Comparison of ENCODE assay signal across 17 cellular contexts in the genomic region with DNA sequence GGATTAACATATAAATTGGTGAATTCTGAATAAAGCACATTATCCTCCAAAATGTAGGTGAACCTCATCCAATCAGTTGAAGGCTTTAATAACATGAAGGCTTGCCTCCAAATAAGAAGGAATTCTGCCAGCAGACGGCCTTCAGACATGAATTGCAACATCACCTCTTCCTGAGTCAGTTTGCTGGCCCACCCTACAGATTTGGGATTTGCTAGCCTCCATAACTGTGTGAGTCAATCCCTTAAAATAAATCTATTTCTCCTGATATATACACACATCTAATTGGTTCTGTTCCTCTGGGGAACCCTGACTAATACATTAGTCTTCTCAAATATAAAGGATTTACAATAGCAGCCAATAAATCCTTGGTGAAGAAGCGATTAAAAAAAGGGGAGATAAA. TPM values are rescaled to one million over a fixed set of nuclear protein-coding genes. Genes with fewer than 3 reads are reported as not detected.
A peak's percentile ranks its signal among the peaks of the same experiment; 100 is the strongest.
DNase-seq lines count a peak whose midpoint lies in the region; ATAC-seq lines count a peak whose summit lies in the region.
"Had no signal": no experiment of that assay in that cellular context is flagged by ENCODE, and none has a peak within 500 bp of the region (broad histone marks: within the 10 kb centered on the region; RNA-seq: fewer than 3 reads in every experiment).

No MANE protein-coding gene starts in this region.

- H3K36me3 Mint-ChIP-seq in activated CD4-positive, alpha-beta T cell treated with anti-CD3 and anti-CD28 coated beads, Interleukin-2, amount 10 ng/mL, durations not matched to agents 7 days and 5 days (ENCODE audit: low read depth): no peaks in the 10 kb centered on the region
- H3K36me3 Mint-ChIP-seq: CD8-positive, alpha-beta T cell; natural killer cell treated with Interleukin-12 subunit alpha and Interleukin-12 subunit beta and Interleukin-15 and Interleukin-18, amount 100 ng/mL, for 72 hours had no signal

- H3K27me3 Mint-ChIP-seq in activated CD4-positive, alpha-beta T cell treated with anti-CD3 and anti-CD28 coated beads, Interleukin-2, amount 10 ng/mL, durations not matched to agents 7 days and 5 days: peaks cover 7% of the 10 kb centered on the region
- H3K27me3 Mint-ChIP-seq: natural killer cell treated with Interleukin-12 subunit alpha and Interleukin-12 subunit beta and Interleukin-15 and Interleukin-18, amount 100 ng/mL, for 72 hours had no signal

- CTCF ChIA-PET in activated CD4-positive, alpha-beta T cell treated with anti-CD3 and anti-CD28 coated beads, Interleukin-2, amount 10 ng/mL, durations not matched to agents 7 days and 5 days (lab: Charles Lee): no interaction called here

- peak; percentile 87 for DNase-seq in EL
- DNase-seq in NCI-H226: peak; percentile 86
- peak; percentile 60 for DNase-seq in dedifferentiated amniotic fluid mesenchymal stem cell (ENCODE audit: extremely low spot score)
- DNase-seq in non-pigmented ciliary epithelial cell (ENCODE audit: low read depth): peak; percentile 71
- DNase-seq in DMS79 treated with DMSO at 0.1 percent for 48 hours (lab: John Stamatoyannopoulos, UW): no peak
- DNase-seq in activated CD4-positive, alpha-beta T cell treated with anti-CD3 and anti-CD28 coated beads, Interleukin-2, amount 10 ng/mL, durations not matched to agents 7 days and 5 days: no peak
- DNase-seq: activated B cell treated with CpG ODN at 0.5 μM for 24 hours; body of pancreas; CD8-positive, alpha-beta T cell; H9; NCI-H2081; NCI-H69; PC-9; psoas muscle had no signal

- no peak overlapping the region for H3K4me3 Mint-ChIP-seq in activated CD4-positive, alpha-beta T cell treated with anti-CD3 and anti-CD28 coated beads, Interleukin-2, amount 10 ng/mL, durations not matched to agents 7 days and 5 days
- H3K4me3 Mint-ChIP-seq: activated B cell treated with CpG ODN at 0.5 μM for 24 hours; CD8-positive, alpha-beta T cell; H9; natural killer cell treated with Interleukin-12 subunit alpha and Interleukin-12 subunit beta and Interleukin-15 and Interleukin-18, amount 100 ng/mL, for 72 hours had no signal

- no peaks in the 10 kb centered on the region for H3K4me1 Mint-ChIP-seq in activated CD4-positive, alpha-beta T cell treated with anti-CD3 and anti-CD28 coated beads, Interleukin-2, amount 10 ng/mL, durations not matched to agents 7 days and 5 days
- H3K4me1 Mint-ChIP-seq: activated B cell treated with CpG ODN at 0.5 μM for 24 hours had no signal

- no peaks in the 10 kb centered on the region for H3K9me3 Mint-ChIP-seq in activated CD4-positive, alpha-beta T cell treated with anti-CD3 and anti-CD28 coated beads, Interleukin-2, amount 10 ng/mL, durations not matched to agents 7 days and 5 days
- H3K9me3 Mint-ChIP-seq: activated B cell treated with CpG ODN at 0.5 μM for 24 hours; CD8-positive, alpha-beta T cell; natural killer cell treated with Interleukin-12 subunit alpha and Interleukin-12 subunit beta and Interleukin-15 and Interleukin-18, amount 100 ng/mL, for 72 hours had no signal

- no peak overlapping the region for H3K27ac Mint-ChIP-seq in activated CD4-positive, alpha-beta T cell treated with anti-CD3 and anti-CD28 coated beads, Interleukin-2, amount 10 ng/mL, durations not matched to agents 7 days and 5 days
- H3K27ac Mint-ChIP-seq: activated B cell treated with CpG ODN at 0.5 μM for 24 hours; CD8-positive, alpha-beta T cell; H9; natural killer cell treated with Interleukin-12 subunit alpha and Interleukin-12 subunit beta and Interleukin-15 and Interleukin-18, amount 100 ng/mL, for 72 hours had no signal

- ATAC-seq in HG02840 (IDR thresholded peaks at IDR 0.05; ENCODE audit: low FRiP score, unreplicated experiment): no peak
- ATAC-seq: body of pancreas; CD8-positive, alpha-beta T cell; gastroesophageal sphincter; natural killer cell treated with Interleukin-12 subunit alpha and Interleukin-12 subunit beta and Interleukin-15 and Interleukin-18, amount 100 ng/mL, for 72 hours had no signal

- POLR2A ChIA-PET in activated CD4-positive, alpha-beta T cell treated with anti-CD3 and anti-CD28 coated beads, Interleukin-2, amount 10 ng/mL, durations not matched to agents 7 days and 5 days (lab: Charles Lee): no interaction called here

RNA-seq across cellular contexts. Expression of a gene that starts 34.8 kb away (rescaled TPM):
- 10 to 100 TPM; 77.5 to 77.9 TPM for total RNA-seq in activated CD4-positive, alpha-beta T cell treated with anti-CD3 and anti-CD28 coated beads, Interleukin-2, amount 10 ng/mL, durations not matched to agents 7 days and 5 days

Comparison
In these comparisons a context has a peak if more than half of its experiments do, and no peak if none do; other contexts are left out.
1. DNase-seq: peak in EL (single experiment), NCI-H226 (single experiment), dedifferentiated amniotic fluid mesenchymal stem cell (single experiment) and non-pigmented ciliary epithelial cell (single experiment); none in DMS79 treated with DMSO at 0.1 percent for 48 hours (single experiment) and activated CD4-positive, alpha-beta T cell treated with anti-CD3 and anti-CD28 coated beads, Interleukin-2, amount 10 ng/mL, durations not matched to agents 7 days and 5 days (single experiment).